Comparison of ENCODE assay signal across 8 cellular contexts in the genomic region with DNA sequence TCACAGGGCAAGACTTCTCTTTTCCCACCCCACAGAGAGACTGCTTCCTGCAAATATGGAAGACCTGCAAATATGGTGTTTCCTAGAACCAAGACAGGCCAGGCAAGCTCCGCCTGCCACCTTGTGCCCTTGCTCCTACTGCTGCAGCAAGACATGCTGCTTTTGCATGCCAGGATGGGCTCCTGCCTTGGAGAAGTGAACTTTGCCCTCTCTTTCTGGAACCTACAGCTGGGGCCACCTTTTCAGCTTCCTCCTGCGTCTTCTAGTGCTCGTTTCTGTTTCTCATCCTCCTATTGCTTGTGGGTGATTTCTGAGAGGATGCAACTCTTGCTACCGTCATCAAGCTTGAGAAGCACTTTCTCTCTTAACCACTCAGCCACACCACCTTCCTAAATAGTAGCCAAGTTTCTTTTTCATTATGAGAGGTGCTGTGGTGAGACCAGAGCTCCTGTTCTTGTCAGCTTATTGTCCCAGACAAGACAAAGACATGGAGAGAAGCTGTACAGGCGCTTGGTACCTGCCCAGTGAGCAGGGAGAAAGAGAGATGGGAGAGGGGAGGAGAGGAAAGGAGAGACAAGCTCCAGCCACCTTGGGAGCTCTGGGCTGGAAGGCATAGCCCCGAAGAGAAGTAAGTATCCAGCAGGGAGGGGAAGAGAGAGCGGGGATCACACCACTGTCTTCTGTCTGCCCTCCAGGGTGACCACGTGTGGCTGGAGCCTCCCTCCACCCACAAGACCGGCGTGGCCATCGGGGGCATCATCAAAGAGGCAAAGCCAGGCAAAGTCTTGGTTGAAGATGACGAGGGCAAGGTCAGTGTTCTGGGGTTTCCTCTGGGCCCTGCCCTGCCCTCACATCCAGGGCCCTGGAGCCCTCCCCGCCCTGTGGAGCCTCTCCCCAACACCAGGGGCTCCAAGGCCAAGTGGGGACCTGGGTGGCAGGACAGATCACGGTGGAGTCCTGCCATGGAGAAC. TPM values are rescaled to one million over a fixed set of nuclear protein-coding genes. Genes with fewer than 3 reads are reported as not detected.
A peak's percentile ranks its signal among the peaks of the same experiment; 100 is the strongest.
DNase-seq lines count a peak whose midpoint lies in the region; ATAC-seq, FAIRE-seq and TF ChIP-seq lines count a peak whose summit lies in the region.

No MANE protein-coding gene starts in this region.

- H3K27me3 ChIP-seq in GM12878 (replicated peaks in 1 of 2; ENCODE audit: control insufficient read depth in 2 of 2, insufficient read depth in 2 of 2, low read length in 1 of 2), result 0 out of 4 replicates have a peak, but pooled peaks cover 0 to 4% of the 10 kb centered on the region in 2 experiments

- peak; percentile 86 to 95 for TF ChIP-seq EP300 in GM12878 (IDR thresholded peaks at IDR 0.05; ENCODE audit: borderline replicate concordance in 1 of 2, control insufficient read depth in 1 of 2, low read depth in 2 of 2, low read length in 2 of 2)

- no peak for TF ChIP-seq RAD21 in GM12878 (IDR thresholded peaks at IDR 0.05; ENCODE audit: insufficient read depth, low read depth, low read length)

- peak; percentile 81 for DNase-seq in GM12891 (ENCODE audit: insufficient read length, low spot score)
- DNase-seq in GM12878 (ENCODE audit: low read depth, low spot score), result peak; percentile 92
- no peak for DNase-seq in DMS153 treated with DMSO at 0.1 percent for 48 hours (lab: John Stamatoyannopoulos, UW; ENCODE audit: unreplicated experiment)
- no peak for DNase-seq in A172 (ENCODE audit: low spot score)
- DNase-seq in NCI-H1694 (lab: John Stamatoyannopoulos, UW), result no peak
- DNase-seq in COLO829 (ENCODE audit: low spot score), result no peak

- H2AFZ ChIP-seq in GM12878 (ENCODE audit: control insufficient read depth, low read depth, low read length), result peak overlapping the region; percentile 47

- WGBS in GM12878 (ENCODE audit: insufficient coverage, insufficient replicate concordance, low lambda C conversion rate, missing lambda C conversion rate), result 4% methylated on average over 13 of the region's 14 CpGs

- H3K9ac ChIP-seq in GM12878 (ENCODE audit: control insufficient read depth, insufficient read depth, low read length), result peak overlapping the region; percentile 33; the same call in 1 of the 2 replicates

- peaks cover 17% of the 10 kb centered on the region for H3K4me1 ChIP-seq in GM12878 (ENCODE audit: control insufficient read depth, insufficient read depth, low read length)

- intact Hi-C loops in GM12878 (cut with micrococcal nuclease; ENCODE audit: unreplicated experiment), result loop anchor here (1.0 kb wide), 1 partner anchor 37 kb away; a partner anchor contains a TSS

- peak overlapping the region; percentile 54 for H3K4me3 ChIP-seq in GM12878

- TF ChIP-seq CTCF in GM12878 (IDR thresholded peaks at IDR 0.05 in 2 of 3, conservative IDR thresholded peaks at IDR 0.05 in 1 of 3; ENCODE audit: control insufficient read depth in 2 of 3, extremely low read depth in 1 of 3, insufficient read depth in 1 of 3, low read depth in 3 of 3, low read length in 3 of 3), result no peak

- peak; percentile 96 for FAIRE-seq in GM12891 (lab: Jason Lieb, UNC)
- FAIRE-seq in GM12878 (lab: Jason Lieb, UNC), result peak; percentile 89

- SMC1A ChIA-PET in GM12878 (lab: Charles Lee; ENCODE audit: uncharacterized antibody, unreplicated experiment), result interaction anchor here (0.5 to 2.5 kb wide), 18 partner anchors 12 to 353 kb away, joined by 3 to 16 read pairs (median 4); a partner anchor contains a TSS

- no peaks in the 10 kb centered on the region; the same call in 2 of the 3 replicates for H3K9me3 ChIP-seq in GM12878 (replicated peaks; ENCODE audit: control insufficient read depth, insufficient read depth, low read length)

- BruUV-seq in GM12878 (replicated peaks; lab: Mats Ljungman, UMichigan), result TSS peak; percentile 76

- no peaks in the 10 kb centered on the region for H3K36me3 ChIP-seq in GM12878 (ENCODE audit: control insufficient read depth in 2 of 2, insufficient read depth in 2 of 2, low read length in 1 of 2)

- in situ Hi-C loops in GM12878 (cut with MboI), result no loop called here

- CTCF ChIA-PET in GM12878 (lab: Yijun Ruan, JAX), result interaction anchor here (0.8 to 2.2 kb wide), 14 partner anchors 11 to 366 kb away, joined by 3 to 13 read pairs (median 4); a partner anchor contains a TSS

- H3K79me2 ChIP-seq in GM12878 (ENCODE audit: control insufficient read depth, insufficient read depth, low read length), result no peaks in the 10 kb centered on the region

- RAD21 ChIA-PET in GM12878 (lab: Charles Lee; ENCODE audit: unreplicated experiment), result interaction anchor here (0.5 to 2.2 kb wide), 10 partner anchors 12 to 267 kb away, joined by 3 to 15 read pairs (median 3); a partner anchor contains a TSS

- TF ChIP-seq POLR2A in GM12891 (IDR thresholded peaks at IDR 0.05; ENCODE audit: low read depth, low read length), result no peak
- TF ChIP-seq POLR2A in GM12878 (IDR thresholded peaks at IDR 0.05; ENCODE audit: low read depth, low read length), result no peak

- POLR2A ChIA-PET in GM12878 (lab: Charles Lee), result interaction anchor here (0.5 to 1.6 kb wide), 3 partner anchors 12 to 243 kb away, joined by 4 to 8 read pairs (median 6); a partner anchor contains a TSS

- peak overlapping the region; percentile 70 for H3K27ac ChIP-seq in GM12878 (ENCODE audit: control insufficient read depth, insufficient read depth)

- peak overlapping the region; percentile 90 for H3K4me2 ChIP-seq in GM12878 (ENCODE audit: control insufficient read depth, insufficient read depth)

- no peaks in the 10 kb centered on the region for H4K20me1 ChIP-seq in GM12878 (ENCODE audit: control insufficient read depth, insufficient read depth)

- ATAC-seq in GM19395 (IDR thresholded peaks at IDR 0.05; ENCODE audit: unreplicated experiment) (peak; percentile 99), HG03139 (IDR thresholded peaks at IDR 0.05; ENCODE audit: unreplicated experiment) (peak; percentile 93), GM12878 (peak; percentile 92)

TF ChIP-seq in GM12891, 5 proteins besides CTCF, POLR2A, EP300 and RAD21:
- TF ChIP-seq SPI1 (IDR thresholded peaks at IDR 0.05; ENCODE audit: low read depth, low read length) (peak; percentile 53; the same call in 1 of the 2 replicates), POLR2AphosphoS5 (IDR thresholded peaks at IDR 0.05; ENCODE audit: low read depth, low read length) (no peak; the same call in 1 of the 2 replicates)

TF ChIP-seq in GM12878, 131 proteins besides CTCF, POLR2A, EP300 and RAD21 (continues in another document):
- TF ChIP-seq FOXM1 (IDR thresholded peaks at IDR 0.05; ENCODE audit: low read depth, low read length) (peak; percentile 50; the same call in 1 of the 2 replicates), SPI1 (IDR thresholded peaks at IDR 0.05; ENCODE audit: borderline replicate concordance, insufficient read depth, low read depth, low read length) (peak; percentile 42; the same call in 1 of the 2 replicates), BCL11A (IDR thresholded peaks at IDR 0.05; ENCODE audit: low read depth, low read length) (peak; percentile 83), ZNF384 (IDR thresholded peaks at IDR 0.05; ENCODE audit: borderline replicate concordance, low read depth, low read length) (no peak), CBFB (IDR thresholded peaks at IDR 0.05; ENCODE audit: low read depth) (peak; percentile 96)

RNA-seq across cellular contexts. Expression of a gene that starts 28.3 kb away (rescaled TPM):
- 5.1 TPM for polyA plus RNA-seq in GM12891 (2012; ENCODE audit: low read depth, missing spikeins)
- total RNA-seq in GM12878 (2013; cell fraction: nucleolus; rRNA removed), result 7.6 and 14.2 TPM in 2 replicates
- total RNA-seq in GM12878 (2014; rRNA removed) (1.6 and 2.9 TPM in 2 replicates), GM12878 (2014; rRNA removed; fragmentation: Illumina TruSeq; extraction: Trizol) (1.6 and 2.2 TPM in 2 replicates), GM12878 (2021) (2.2 and 4.8 TPM in 2 replicates)
- polyA plus RNA-seq in GM12878 (2011; ENCODE audit: low read depth), result 0.83 TPM
- polyA plus RNA-seq in GM12878 (2011; rRNA removed) (0.09 and 0.23 TPM in 2 replicates), GM12878 (2014; fragmentation: Illumina TruSeq; extraction: Trizol) (0.51 and 1.4 TPM in 2 replicates), GM12878 (2014; fragmentation: Nextera tagmentation; extraction: Ambion mirVana) (under 1 TPM; 0.08 to 0.18 TPM), GM12878 (2014; rRNA removed) (1.9 and 2.3 TPM in 2 replicates), GM12878 (2016; fragmentation: Nextera tagmentation; extraction: Ambion mirVana) (under 1 TPM; 0.67 to 0.92 TPM)
- polyA plus RNA-seq in GM12878 (2011; cell fraction: cytosol; rRNA removed), result 0.18 and 0.30 TPM in 2 replicates
- 0.85 and 1.2 TPM in 2 replicates for polyA plus RNA-seq in GM12878 (2011; cell fraction: nucleus; rRNA removed)
- 1.2 and 2.3 TPM in 2 replicates for polyA plus RNA-seq in GM12878 (2012)
- polyA minus RNA-seq in GM12878 (2011; rRNA and poly(A)+ RNA removed), result 0.07 and 0.46 TPM in 2 replicates
- polyA minus RNA-seq in GM12878 (2011; cell fraction: cytosol; rRNA and poly(A)+ RNA removed), result 0.13 TPM in 1 of 2 replicates, not detected in the other
- 0.48 TPM in 2 replicates for polyA minus RNA-seq in GM12878 (2011; cell fraction: nucleus; rRNA and poly(A)+ RNA removed)
- total RNA-seq in A172 (2014; rRNA removed; shearing (Covaris generic)), result 1.6 and 6.1 TPM in 2 replicates

RNA-seq across cellular contexts. Expression of a gene that starts 37.5 kb away (rescaled TPM):
- 34.0 TPM for polyA plus RNA-seq in GM12891 (2012; ENCODE audit: low read depth, missing spikeins)
- 86.7 and 89.4 TPM in 2 replicates for total RNA-seq in GM12878 (2013; cell fraction: nucleolus; rRNA removed)
- total RNA-seq in GM12878 (2014; rRNA removed), result 41.0 and 47.9 TPM in 2 replicates
- total RNA-seq in GM12878 (2014; rRNA removed; fragmentation: Illumina TruSeq; extraction: Trizol), result 66.4 and 68.9 TPM in 2 replicates
- 43.8 and 45.9 TPM in 2 replicates for total RNA-seq in GM12878 (2021)
- polyA plus RNA-seq in GM12878 (2011; ENCODE audit: low read depth), result 20.0 TPM
- 48.6 and 68.4 TPM in 2 replicates for polyA plus RNA-seq in GM12878 (2011; rRNA removed)
- 20.2 and 21.2 TPM in 2 replicates for polyA plus RNA-seq in GM12878 (2011; cell fraction: cytosol; rRNA removed)
- 23.2 and 30.5 TPM in 2 replicates for polyA plus RNA-seq in GM12878 (2011; cell fraction: nucleus; rRNA removed)
- 33.5 and 36.2 TPM in 2 replicates for polyA plus RNA-seq in GM12878 (2012)
- 62.8 and 80.0 TPM in 2 replicates for polyA plus RNA-seq in GM12878 (2014; fragmentation: Illumina TruSeq; extraction: Trizol)
- 10 to 100 TPM; 21.9 to 34.2 TPM for polyA plus RNA-seq in GM12878 (2014; fragmentation: Nextera tagmentation; extraction: Ambion mirVana)
- polyA plus RNA-seq in GM12878 (2014; rRNA removed), result 36.7 and 37.9 TPM in 2 replicates
- polyA plus RNA-seq in GM12878 (2016; fragmentation: Nextera tagmentation; extraction: Ambion mirVana), result 10 to 100 TPM; 45.6 to 53.7 TPM
- polyA minus RNA-seq in GM12878 (2011; rRNA and poly(A)+ RNA removed), result 21.1 and 32.0 TPM in 2 replicates
- 12.8 and 14.9 TPM in 2 replicates for polyA minus RNA-seq in GM12878 (2011; cell fraction: cytosol; rRNA and poly(A)+ RNA removed)
- 14.6 and 27.6 TPM in 2 replicates for polyA minus RNA-seq in GM12878 (2011; cell fraction: nucleus; rRNA and poly(A)+ RNA removed)
- 56.2 and 72.9 TPM in 2 replicates for total RNA-seq in A172 (2014; rRNA removed; shearing (Covaris generic))

Comparison
In these comparisons a context has a peak if more than half of its experiments do, and no peak if none do; other contexts are left out.
1. DNase-seq: peak in GM12891 (single experiment) and GM12878 (single experiment); none in DMS153 treated with DMSO at 0.1 percent for 48 hours (single experiment), A172 (single experiment), NCI-H1694 (single experiment) and COLO829 (single experiment).
2. Peak in every context shown above with its lines, with median percentiles within 50 percentile points of each other: ATAC-seq.